ENCODE assay signal across 21 cellular contexts in the genomic region with DNA sequence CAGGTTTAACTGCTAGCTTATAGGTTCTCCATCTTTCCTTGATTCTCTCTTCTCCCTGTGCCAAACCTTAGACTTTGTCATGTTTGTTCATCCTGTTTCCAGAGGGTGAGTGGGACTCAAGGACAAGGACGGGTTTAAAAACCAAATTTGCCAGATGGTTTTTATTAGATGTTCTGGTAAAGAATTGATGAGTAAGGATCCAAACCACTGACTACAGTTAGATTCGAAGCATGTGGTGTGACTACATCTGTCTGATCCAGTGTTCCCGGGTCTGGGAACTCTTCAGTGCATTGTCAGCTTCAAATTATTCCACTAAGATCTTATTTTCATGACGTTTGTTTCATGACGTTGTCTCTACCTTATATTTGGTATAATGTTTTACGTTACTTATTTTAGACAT. TPM values are rescaled to one million over a fixed set of nuclear protein-coding genes. Genes with fewer than 3 reads are reported as not detected.
A peak's percentile ranks its signal among the peaks of the same experiment; 100 is the strongest.
DNase-seq lines count a peak whose midpoint lies in the region; TF ChIP-seq lines count a peak whose summit lies in the region.
"Had no signal": no experiment of that assay in that cellular context is flagged by ENCODE, and none has a peak within 500 bp of the region (broad histone marks: within the 10 kb centered on the region; RNA-seq: fewer than 3 reads in every experiment).

No MANE protein-coding gene starts in this region.

- H3K27ac ChIP-seq in osteoblast (ENCODE audit: low read depth, low read length) = peak overlapping the region; percentile 88
- H3K27ac ChIP-seq: body of pancreas, pancreas, RWPE1, SK-N-MC, WERI-Rb-1 had no signal

- peaks cover 13% of the 10 kb centered on the region for H3K4me1 ChIP-seq in osteoblast (ENCODE audit: insufficient read depth, low read length)
- H3K4me1 ChIP-seq: body of pancreas, pancreas had no signal

- peaks cover 13% of the 10 kb centered on the region for H3K36me3 ChIP-seq in osteoblast (ENCODE audit: insufficient read depth, low read length)

- H3K9me3 ChIP-seq in osteoblast (ENCODE audit: low read depth, low read length) = no peaks in the 10 kb centered on the region
- H3K9me3 ChIP-seq: body of pancreas, pancreas had no signal

- DNase-seq in AG20443 (ENCODE audit: low spot score) (peak; percentile 67), HS-5 (ENCODE audit: low read depth) (peak; percentile 24), fibroblast of gingiva (ENCODE audit: low read depth) (peak; percentile 81), osteoblast (ENCODE audit: insufficient read length, low spot score, missing footprints) (no peak), NCI-H1417 (lab: John Stamatoyannopoulos, UW) (no peak), cerebellar cortex (ENCODE audit: low spot score) (no peak), kidney glomerular epithelial cell (lab: John Stamatoyannopoulos, UW) (no peak)
- DNase-seq in activated T-cell treated with anti-CD3 and anti-CD28 coated beads, Interleukin-2, amount 50 U/mL, for 48 hours = no peak
- DNase-seq: activated CD4-positive, alpha-beta T cell treated with anti-CD3 and anti-CD28 coated beads, Interleukin-2, amount 50 U/mL, for 4 hours; body of pancreas; effector CD4-positive, alpha-beta T cell; left ventricle myocardium superior; midbrain; NCI-H2029 treated with DMSO at 0.1 percent for 48 hours; NCI-H2227 treated with DMSO at 0.1 percent for 48 hours; pancreas; right cardiac atrium; stimulated activated naive CD8-positive, alpha-beta T cell treated with anti-CD3 and anti-CD28 coated beads, Interleukin-15, Interleukin-2, amounts not matched to agents 100 U/mL and 50 U/mL, for 24 hours; WERI-Rb-1 had no signal

- TF ChIP-seq CTCF in osteoblast (IDR thresholded peaks at IDR 0.05; ENCODE audit: extremely low read depth, low read depth, low read length) = no peak

- no peaks in the 10 kb centered on the region for H4K20me1 ChIP-seq in osteoblast (ENCODE audit: insufficient read depth, low read length)

- no peak overlapping the region for H2AFZ ChIP-seq in osteoblast (ENCODE audit: low read length)

- no peaks in the 10 kb centered on the region for H3K27me3 ChIP-seq in osteoblast (ENCODE audit: insufficient read depth, low read length)
- H3K27me3 ChIP-seq: body of pancreas, pancreas had no signal

- H3K4me3 ChIP-seq in osteoblast (ENCODE audit: insufficient read depth, low read length) = no peak overlapping the region
- H3K4me3 ChIP-seq: body of pancreas, pancreas, SK-N-MC had no signal

- no peak overlapping the region for H3K4me2 ChIP-seq in osteoblast (ENCODE audit: insufficient read depth, low read length)

- H3K79me2 ChIP-seq in osteoblast (ENCODE audit: insufficient read depth, low read length) = peaks cover 4% of the 10 kb centered on the region

RNA-seq across cellular contexts. Expression of a gene that starts 37.5 kb away (rescaled TPM):
- 16.5 and 17.0 TPM in 2 replicates for total RNA-seq in osteoblast

Comparison
In these comparisons a context has a peak if more than half of its experiments do, and no peak if none do; other contexts are left out.
1. DNase-seq: peak in AG20443 (single experiment), HS-5 (single experiment) and fibroblast of gingiva (single experiment); none in osteoblast (single experiment), NCI-H1417 (0 of 3), cerebellar cortex (single experiment), activated T-cell treated with anti-CD3 and anti-CD28 coated beads, Interleukin-2, amount 50 U/mL, for 48 hours (0 of 2) and kidney glomerular epithelial cell (single experiment).